ENCODE assay signal across 9 cellular contexts in the genomic region with DNA sequence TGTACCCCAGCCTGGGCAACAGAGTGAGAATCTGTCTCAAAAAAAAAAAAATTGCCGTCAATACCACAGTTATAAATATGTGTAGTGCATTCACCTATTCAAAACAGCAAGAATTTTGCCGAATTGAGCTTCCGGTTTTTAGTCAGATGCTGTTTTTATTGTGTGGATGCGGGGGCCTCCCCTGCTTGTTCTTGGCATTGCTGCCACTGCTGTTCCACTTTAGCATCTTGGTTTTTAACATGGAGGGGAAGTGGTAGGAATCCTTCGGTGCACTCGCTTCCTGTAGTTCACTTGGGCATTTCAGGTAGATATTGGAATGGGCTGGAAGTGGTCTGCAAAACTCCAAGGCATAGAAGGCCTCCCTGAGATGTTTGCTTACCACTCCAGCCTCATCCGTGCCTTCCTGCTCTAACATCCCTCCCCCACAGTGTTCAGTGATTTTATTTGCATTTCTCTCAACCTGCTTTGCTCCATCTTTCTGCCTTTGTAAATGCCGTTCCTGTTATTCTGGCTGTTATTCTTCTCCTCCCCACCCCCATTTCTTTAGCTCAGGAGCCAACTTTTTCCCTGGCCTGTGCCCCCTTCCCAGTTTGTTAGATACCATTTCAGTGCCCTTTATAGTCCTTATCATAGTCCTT. TPM values are rescaled to one million over a fixed set of nuclear protein-coding genes. Genes with fewer than 3 reads are reported as not detected.
DNase-seq lines count a peak whose midpoint lies in the region; ATAC-seq and TF ChIP-seq lines count a peak whose summit lies in the region.
"Had no signal": no experiment of that assay in that cellular context is flagged by ENCODE, and none has a peak within 500 bp of the region (broad histone marks: within the 10 kb centered on the region; RNA-seq: fewer than 3 reads in every experiment).

No MANE protein-coding gene starts in this region.

- H3K9me3 Mint-ChIP-seq in effector memory CD8-positive, alpha-beta T cell = no peaks in the 10 kb centered on the region

- no peaks in the 10 kb centered on the region for H3K27me3 ChIP-seq in A673 (replicated peaks; ENCODE audit: insufficient read depth, low read depth, low read length, poor library complexity)

- H3K27me3 Mint-ChIP-seq in effector memory CD8-positive, alpha-beta T cell = no peaks in the 10 kb centered on the region

- peak; percentile 23 for TF ChIP-seq CTCF in GM10266 (IDR thresholded peaks at IDR 0.05; ENCODE audit: control insufficient read depth, insufficient read depth, low read depth, missing control alignments)
- TF ChIP-seq CTCF in A673 (conservative IDR thresholded peaks at IDR 0.05; ENCODE audit: low read depth, low read length) = no peak

- H3K36me3 Mint-ChIP-seq in effector memory CD8-positive, alpha-beta T cell (ENCODE audit: insufficient read depth) = peaks cover 3% of the 10 kb centered on the region

- no peak overlapping the region for H3K4me3 ChIP-seq in A673 (ENCODE audit: low read depth, low read length, poor library complexity, severe bottlenecking)

- H3K4me1 Mint-ChIP-seq in effector memory CD8-positive, alpha-beta T cell (ENCODE audit: low read depth in 2 of 2) = peaks cover 14 to 26% of the 10 kb centered on the region in 2 donors

- intact Hi-C loops in A673 (cut with micrococcal nuclease; ENCODE audit: unreplicated experiment) = no loop called here

- CTCF ChIA-PET in A673 (lab: Charles Lee) = no interaction called here

- H3K4me3 Mint-ChIP-seq in effector memory CD8-positive, alpha-beta T cell = no peak overlapping the region

- in situ Hi-C loops in ACHN (cut with HindIII; ENCODE audit: low pct_ligation_motif_present, low pct_unique_long_range_greater_than_20kb, low sequenced_read_pairs) = no loop called here

- BruUV-seq in A673 (replicated peaks; lab: Mats Ljungman, UMichigan) = no TSS peak

- DNase-seq in GM10266 (ENCODE audit: extremely low spot score) (no peak), NCI-H748 (lab: John Stamatoyannopoulos, UW; ENCODE audit: unreplicated experiment) (no peak), ACHN (no peak), A673 (ENCODE audit: low spot score) (no peak), SKM-1 (lab: John Stamatoyannopoulos, UW; ENCODE audit: unreplicated experiment) (no peak)
- DNase-seq in effector memory CD8-positive, alpha-beta T cell = peak in 1 of 3 experiments; percentile 4

- no peak overlapping the region for H3K27ac ChIP-seq in A673 (ENCODE audit: low read depth, low read length, poor library complexity, severe bottlenecking)
- H3K27ac ChIP-seq: epithelial cell of prostate had no signal

- no peaks in the 10 kb centered on the region for H3K4me1 ChIP-seq in A673 (ENCODE audit: insufficient read depth, low read length, poor library complexity, severe bottlenecking)

- H3K9me3 ChIP-seq in A673 (ENCODE audit: low read depth, low read length, poor library complexity, severe bottlenecking) = no peaks in the 10 kb centered on the region

- ATAC-seq in GM21360 (IDR thresholded peaks at IDR 0.05; ENCODE audit: unreplicated experiment) = peak; percentile 45
- peak; percentile 20 for ATAC-seq in HG03469 (IDR thresholded peaks at IDR 0.05; ENCODE audit: unreplicated experiment)
- ATAC-seq in effector memory CD8-positive, alpha-beta T cell (replicated peaks) = peak; percentile 24

- no peaks in the 10 kb centered on the region for H3K36me3 ChIP-seq in A673 (ENCODE audit: insufficient read depth, low read length, poor library complexity, severe bottlenecking)

- H3K27ac Mint-ChIP-seq in effector memory CD8-positive, alpha-beta T cell = peak overlapping the region; percentile 0 to 62

- POLR2A ChIA-PET in A673 (lab: Charles Lee; ENCODE audit: low non-redundant PET) = no interaction called here

RNA-seq across cellular contexts. Expression of gene MOB1B, which starts 25.5 kb away (rescaled TPM):
- total RNA-seq in A673 (2021) = 17.5 and 21.0 TPM in 2 replicates
